11 cellular contexts compared by ENCODE assay signal in genomic region chr13:110047511-110047910, GRCh38.
DNase-seq lines count a peak whose midpoint lies in the region; ATAC-seq and TF ChIP-seq lines count a peak whose summit lies in the region.
"Had no signal": no experiment of that assay in that cellular context is flagged by ENCODE, and none has a peak within 500 bp of the region (broad histone marks: within the 10 kb centered on the region; RNA-seq: fewer than 3 reads in every experiment).

No MANE protein-coding gene starts in this region.

- no peak overlapping the region for H3K4me3 Mint-ChIP-seq in naive thymus-derived CD8-positive, alpha-beta T cell
- no peak overlapping the region for H3K4me3 Mint-ChIP-seq in stimulated activated memory B cell treated with anti-CD40 and anti-IgM and Interleukin-4, amounts not matched to agents 10 μg/mL and 1 μg/mL and 100 μg/mL, for 72 hours
- H3K4me3 Mint-ChIP-seq: activated T-cell treated with anti-CD3 and anti-CD28 coated beads, Interleukin-2, amount 50 U/mL, for 4 hours had no signal

- no peak for TF ChIP-seq POLR2A in ovary (IDR thresholded peaks at IDR 0.05)

- no peaks in the 10 kb centered on the region for H3K4me1 Mint-ChIP-seq in naive thymus-derived CD8-positive, alpha-beta T cell
- no peaks in the 10 kb centered on the region for H3K4me1 Mint-ChIP-seq in stimulated activated memory B cell treated with anti-CD40 and anti-IgM and Interleukin-4, amounts not matched to agents 10 μg/mL and 1 μg/mL and 100 μg/mL, for 72 hours

- no peak overlapping the region for H3K4me3 ChIP-seq in fibroblast of pulmonary artery (replicated peaks; ENCODE audit: low read depth, low read length)
- H3K4me3 ChIP-seq in ovary = no peak overlapping the region
- H3K4me3 ChIP-seq: SJCRH30 had no signal

- no peak for TF ChIP-seq CTCF in fibroblast of pulmonary artery (IDR thresholded peaks at IDR 0.05; ENCODE audit: low read length, missing control alignments)
- TF ChIP-seq CTCF in ovary (IDR thresholded peaks at IDR 0.05) = no peak

- no peak for ATAC-seq in naive thymus-derived CD8-positive, alpha-beta T cell
- ATAC-seq in GM19035 (IDR thresholded peaks at IDR 0.05; ENCODE audit: unreplicated experiment) = no peak
- ATAC-seq in activated CD4-positive, CD25-positive, alpha-beta regulatory T cell treated with anti-CD3 and anti-CD28 coated beads, Interleukin-2, amount 50 U/mL, for 24 hours = no peak
- ATAC-seq in stimulated activated memory B cell treated with anti-CD40 and anti-IgM and Interleukin-4, amounts not matched to agents 10 μg/mL and 1 μg/mL and 100 μg/mL, for 72 hours = no peak
- ATAC-seq: activated T-cell treated with anti-CD3 and anti-CD28 coated beads, Interleukin-2, amount 50 U/mL, for 4 hours had no signal

- H3K27ac ChIP-seq in ovary = no peak overlapping the region
- H3K27ac ChIP-seq: parathyroid adenoma, SJCRH30 had no signal

- H3K9me3 ChIP-seq in ovary = no peaks in the 10 kb centered on the region
- H3K9me3 ChIP-seq: SJCRH30 had no signal

- H3K36me3 ChIP-seq in ovary = no peaks in the 10 kb centered on the region
- H3K36me3 ChIP-seq: SJCRH30 had no signal

- H3K36me3 Mint-ChIP-seq in naive thymus-derived CD8-positive, alpha-beta T cell = no peaks in the 10 kb centered on the region
- no peaks in the 10 kb centered on the region for H3K36me3 Mint-ChIP-seq in stimulated activated memory B cell treated with anti-CD40 and anti-IgM and Interleukin-4, amounts not matched to agents 10 μg/mL and 1 μg/mL and 100 μg/mL, for 72 hours

- H3K4me1 ChIP-seq in ovary (ENCODE audit: insufficient read depth) = peaks cover 3% of the 10 kb centered on the region
- H3K4me1 ChIP-seq: parathyroid adenoma, SJCRH30 had no signal

- no peak for TF ChIP-seq EP300 in ovary (IDR thresholded peaks at IDR 0.05)

- intact Hi-C loops in ovary (cut with DNase I) = no loop called here

- 0 to 3% (median 2%) methylated on average over 7 of the region's 7 CpGs for WGBS in ovary, 3 donors

- peaks cover 7 to 19% (median 12%) of the 10 kb centered on the region in 5 donors for H3K27me3 Mint-ChIP-seq in naive thymus-derived CD8-positive, alpha-beta T cell
- no peaks in the 10 kb centered on the region for H3K27me3 Mint-ChIP-seq in stimulated activated memory B cell treated with anti-CD40 and anti-IgM and Interleukin-4, amounts not matched to agents 10 μg/mL and 1 μg/mL and 100 μg/mL, for 72 hours

- POLR2A ChIA-PET in naive thymus-derived CD8-positive, alpha-beta T cell (lab: Charles Lee) = no interaction called here

- peak; percentile 71 for DNase-seq in Daoy (ENCODE audit: low read depth)
- DNase-seq in fibroblast of pulmonary artery (ENCODE audit: low read depth) = peak; percentile 98
- peak; percentile 29 to 41 (median 34) for DNase-seq in ovary
- no peak for DNase-seq in naive thymus-derived CD8-positive, alpha-beta T cell
- DNase-seq: activated T-cell treated with anti-CD3 and anti-CD28 coated beads, Interleukin-2, amount 50 U/mL, for 4 hours; SJCRH30 had no signal

- no peak overlapping the region for H3K27ac Mint-ChIP-seq in naive thymus-derived CD8-positive, alpha-beta T cell
- H3K27ac Mint-ChIP-seq in stimulated activated memory B cell treated with anti-CD40 and anti-IgM and Interleukin-4, amounts not matched to agents 10 μg/mL and 1 μg/mL and 100 μg/mL, for 72 hours = no peak overlapping the region

- H3K9me3 Mint-ChIP-seq in naive thymus-derived CD8-positive, alpha-beta T cell = peaks cover 0 to 2% (median 0%) of the 10 kb centered on the region in 9 donors
- H3K9me3 Mint-ChIP-seq in stimulated activated memory B cell treated with anti-CD40 and anti-IgM and Interleukin-4, amounts not matched to agents 10 μg/mL and 1 μg/mL and 100 μg/mL, for 72 hours = peaks cover 3% of the 10 kb centered on the region
- H3K9me3 Mint-ChIP-seq: activated T-cell treated with anti-CD3 and anti-CD28 coated beads, Interleukin-2, amount 50 U/mL, for 4 hours had no signal

- H3K27me3 ChIP-seq in ovary = no peaks in the 10 kb centered on the region
- H3K27me3 ChIP-seq: SJCRH30 had no signal

TF ChIP-seq in PFSK-1, 5 proteins besides CTCF, POLR2A, EP300 and RAD21:
- TF ChIP-seq SIN3A (IDR thresholded peaks at IDR 0.05; ENCODE audit: borderline replicate concordance, insufficient read depth, low read length) = 0 out of 2 replicates have a peak, but pooled peaks have one; percentile 36
- TF ChIP-seq POLR2AphosphoS5 (IDR thresholded peaks at IDR 0.05; ENCODE audit: low read depth, low read length) = no peak; the same call in none of the 2 replicates
- 0 out of 2 replicates have a peak, but pooled peaks have one; percentile 38 for TF ChIP-seq TAF1 (IDR thresholded peaks at IDR 0.05; ENCODE audit: borderline replicate concordance, insufficient read depth, low read length)
- TF ChIP-seq REST (IDR thresholded peaks at IDR 0.05; ENCODE audit: insufficient read depth in 1 of 2, low read depth in 2 of 2, low read length in 2 of 2) = no peak; a peak in 1 of 4 replicates
- peak; percentile 75 for TF ChIP-seq FOXP2 (optimal IDR thresholded peaks at IDR 0.05; ENCODE audit: borderline replicate concordance, extremely low read depth, extremely low read length, insufficient read depth)
TF ChIP-seq in PFSK-1: peak in this region for 3.

Comparison
In these comparisons a context has a peak if more than half of its experiments do, and no peak if none do; other contexts are left out.
1. DNase-seq: peak in Daoy (single experiment), fibroblast of pulmonary artery (single experiment) and ovary (5 of 5); none in naive thymus-derived CD8-positive, alpha-beta T cell (0 of 10).